ENCODE assay signal across 8 cellular contexts in the genomic region with DNA sequence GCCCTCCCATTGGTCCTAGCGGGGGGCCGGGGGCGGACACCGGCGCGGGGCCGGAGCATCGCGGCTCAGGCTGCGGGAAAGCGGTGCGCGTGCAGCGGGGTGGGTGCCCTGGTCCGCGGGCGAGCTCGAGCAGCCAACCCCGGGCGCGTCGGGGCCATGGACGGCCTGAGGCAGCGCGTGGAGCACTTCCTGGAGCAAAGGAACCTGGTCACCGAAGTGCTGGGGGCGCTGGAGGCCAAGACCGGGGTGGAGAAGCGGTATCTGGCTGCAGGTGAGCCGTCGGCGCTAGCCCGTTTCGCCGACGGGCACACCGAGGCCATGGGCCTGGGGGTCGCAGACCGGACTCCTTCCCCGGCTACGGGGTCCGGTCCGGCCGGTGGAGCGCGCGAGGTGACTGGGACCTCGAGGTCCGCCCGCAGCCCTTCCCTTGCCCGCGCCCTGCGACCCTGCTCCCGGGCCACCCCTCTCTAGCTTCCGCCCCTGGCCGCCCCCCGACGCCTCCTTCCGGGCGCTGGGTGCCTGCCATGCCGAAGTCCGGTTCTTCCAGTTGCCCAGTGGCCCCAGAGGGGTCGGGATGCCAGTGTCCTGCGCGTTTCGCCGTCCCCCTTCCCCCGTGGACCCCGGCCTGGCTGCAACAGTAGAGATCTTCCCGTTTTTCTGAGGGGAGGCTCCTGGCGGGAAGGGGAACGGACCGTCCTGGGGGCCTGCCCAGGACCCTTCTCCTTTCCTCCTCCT. TPM values are rescaled to one million over a fixed set of nuclear protein-coding genes. Genes with fewer than 3 reads are reported as not detected.
DNase-seq lines count a peak whose midpoint lies in the region; ATAC-seq and TF ChIP-seq lines count a peak whose summit lies in the region.

A gene (plus strand): TSS at position 68 of the 735 bp plus-strand sequence. CDS start 89 bp downstream, at position 157.

- H3K4me3 ChIP-seq in Loucy (ENCODE audit: low read length, poor library complexity, severe bottlenecking), result peak within 1 kb of the TSS; percentile 82
- peak within 1 kb of the TSS; percentile 58 for H3K4me3 ChIP-seq in effector memory CD4-positive, alpha-beta T cell (ENCODE audit: insufficient read depth, low read depth, low read length, poor library complexity, severe bottlenecking)

- peak within 1 kb of the TSS; percentile 41 for H3K27ac ChIP-seq in effector memory CD4-positive, alpha-beta T cell (ENCODE audit: insufficient read depth, low read length, poor library complexity, severe bottlenecking)

- no peaks in the 10 kb centered on the region for H4K20me1 ChIP-seq in Loucy (ENCODE audit: insufficient read depth, low read length, poor library complexity, severe bottlenecking)

- no peaks in the 10 kb centered on the region for H3K9me3 ChIP-seq in Loucy (ENCODE audit: insufficient read depth, low read depth, low read length)
- no peaks in the 10 kb centered on the region for H3K9me3 ChIP-seq in effector memory CD4-positive, alpha-beta T cell (ENCODE audit: control insufficient read depth, low read length)

- H3K9me2 ChIP-seq in Loucy (replicated peaks; ENCODE audit: low read depth, low read length), result no peaks in the 10 kb centered on the region

- H3K4me2 ChIP-seq in Loucy (ENCODE audit: low read depth, low read length, poor library complexity, severe bottlenecking), result peak within 1 kb of the TSS; percentile 94

- H3K27ac Mint-ChIP-seq in CD14-positive monocyte (peak within 1 kb of the TSS; percentile 79 to 96 (median 92)), neural crest cell (ENCODE audit: unreplicated experiment) (peak within 1 kb of the TSS; percentile 100)

- H3K27me3 Mint-ChIP-seq in CD14-positive monocyte (ENCODE audit: low read depth in 3 of 3), result peaks cover 9 to 30% (median 29%) of the 10 kb centered on the region in 3 donors
- peaks cover 23% of the 10 kb centered on the region for H3K27me3 Mint-ChIP-seq in neural crest cell (ENCODE audit: low read depth)

- H3K79me2 ChIP-seq in Loucy (ENCODE audit: insufficient read depth, low read length), result no peaks in the 10 kb centered on the region

- no peaks in the 10 kb centered on the region for H3K27me3 ChIP-seq in Loucy (ENCODE audit: insufficient read depth, low read length, poor library complexity, severe bottlenecking)
- H3K27me3 ChIP-seq in effector memory CD4-positive, alpha-beta T cell (replicated peaks; ENCODE audit: control insufficient read depth, insufficient read depth, low read length, poor library complexity, severe bottlenecking), result no peaks in the 10 kb centered on the region

- peak within 1 kb of the TSS; percentile 87 for H3K9ac ChIP-seq in Loucy (ENCODE audit: low read depth, low read length, poor library complexity, severe bottlenecking)

- no peaks in the 10 kb centered on the region for H3K36me3 Mint-ChIP-seq in CD14-positive monocyte
- no peaks in the 10 kb centered on the region for H3K36me3 Mint-ChIP-seq in neural crest cell (ENCODE audit: low read depth)

- peaks cover 20% of the 10 kb centered on the region for H3K4me1 Mint-ChIP-seq in CD14-positive monocyte
- H3K4me1 Mint-ChIP-seq in neural crest cell, result peaks cover 9% of the 10 kb centered on the region

- H3K4me3 Mint-ChIP-seq in CD14-positive monocyte (peak within 1 kb of the TSS; percentile 86 to 93), neural crest cell (peak within 1 kb of the TSS; percentile 92)

- H3K9me3 Mint-ChIP-seq in CD14-positive monocyte (peaks cover 0 to 6% (median 0%) of the 10 kb centered on the region in 7 donors), neural crest cell (no peaks in the 10 kb centered on the region)

- peaks cover 3% of the 10 kb centered on the region for H3K4me1 ChIP-seq in Loucy (ENCODE audit: insufficient read depth, low read length, poor library complexity, severe bottlenecking)
- peaks cover 18% of the 10 kb centered on the region for H3K4me1 ChIP-seq in effector memory CD4-positive, alpha-beta T cell (ENCODE audit: control insufficient read depth, insufficient read depth, low read length, poor library complexity, severe bottlenecking)

- TF ChIP-seq CTCF in CD14-positive monocyte (IDR thresholded peaks at IDR 0.05) (no peak), Loucy (conservative IDR thresholded peaks at IDR 0.05; ENCODE audit: low read length) (no peak), neural crest cell (conservative IDR thresholded peaks at IDR 0.05) (no peak)

- H3F3A ChIP-seq in Loucy (ENCODE audit: low read depth), result no peaks in the 10 kb centered on the region

- intact Hi-C loops in CD14-positive monocyte (cut with micrococcal nuclease), result loop anchor here in 1 of 2 donors (5.0 kb wide), 1 partner anchor 76 kb away; a partner anchor contains a TSS

- no peak for ATAC-seq in HG02970 (IDR thresholded peaks at IDR 0.05; ENCODE audit: low FRiP score, unreplicated experiment)

- H3K36me3 ChIP-seq in Loucy (ENCODE audit: insufficient read depth, low read length), result no peaks in the 10 kb centered on the region
- no peaks in the 10 kb centered on the region for H3K36me3 ChIP-seq in effector memory CD4-positive, alpha-beta T cell (ENCODE audit: control insufficient read depth, insufficient read depth, low read length)

- DNase-seq in CD14-positive monocyte (ENCODE audit: low spot score), result peak; percentile 41
- DNase-seq in effector memory CD4-positive, alpha-beta T cell, result no peak
- DNase-seq in neural crest cell (ENCODE audit: low read depth, low spot score), result no peak
- DNase-seq in A172 (ENCODE audit: low spot score), result no peak
- DNase-seq in mesenteric fat pad (ENCODE audit: low spot score), result no peak
- DNase-seq in occipital lobe (lab: John Stamatoyannopoulos, UW), result no peak

- H2AFZ ChIP-seq in Loucy (ENCODE audit: low read length), result peak within 1 kb of the TSS; percentile 95

RNA-seq across cellular contexts. Expression of the gene that starts here (rescaled TPM):
- polyA plus RNA-seq in CD14-positive monocyte, result 1 to 10 TPM in 1 of 2 donors, under 1 TPM in 1; 0.51 to 1.8 TPM
- 8.2 and 8.7 TPM in 2 replicates for total RNA-seq in neural crest cell
- 4.1 and 4.3 TPM in 2 replicates for total RNA-seq in A172 (2014; rRNA removed; shearing (Covaris generic))
- total RNA-seq in mesenteric fat pad, result 7.4 TPM
- 0.31 TPM for total RNA-seq in occipital lobe
